Comparison of ENCODE assay signal across 2 cellular contexts in genomic region chr1:29239142-29239541, GRCh38.
TF ChIP-seq lines count a peak whose summit lies in the region.

No MANE protein-coding gene starts in this region.

TF ChIP-seq in HCT116, 20 proteins besides CTCF, POLR2A, EP300 and RAD21 (continued from another document):
- TF ChIP-seq SIN3A (IDR thresholded peaks at IDR 0.05; ENCODE audit: low read depth) (no peak), ATF3 (IDR thresholded peaks at IDR 0.05) (no peak), MAX (IDR thresholded peaks at IDR 0.05) (no peak; the same call in 1 of the 2 replicates), TCF7L2 (IDR thresholded peaks at IDR 0.05; ENCODE audit: borderline replicate concordance, extremely low read depth, insufficient read depth, insufficient read length) (no peak), JUND (IDR thresholded peaks at IDR 0.05) (no peak), POLR2AphosphoS5 (IDR thresholded peaks at IDR 0.05; ENCODE audit: low read depth, low read length) (no peak), EZH2 (IDR thresholded peaks at IDR 0.05) (no peak), ZFX (IDR thresholded peaks at IDR 0.05) (no peak), SP1 (IDR thresholded peaks at IDR 0.05; ENCODE audit: low read depth) (no peak; the same call in 1 of the 2 replicates), ZNF274 (IDR thresholded peaks at IDR 0.05; ENCODE audit: low read depth, low read length) (no peak)

TF ChIP-seq in WTC11, 78 proteins besides CTCF, POLR2A, EP300 and RAD21 (continued from another document):
- TF ChIP-seq, protein P1, sequence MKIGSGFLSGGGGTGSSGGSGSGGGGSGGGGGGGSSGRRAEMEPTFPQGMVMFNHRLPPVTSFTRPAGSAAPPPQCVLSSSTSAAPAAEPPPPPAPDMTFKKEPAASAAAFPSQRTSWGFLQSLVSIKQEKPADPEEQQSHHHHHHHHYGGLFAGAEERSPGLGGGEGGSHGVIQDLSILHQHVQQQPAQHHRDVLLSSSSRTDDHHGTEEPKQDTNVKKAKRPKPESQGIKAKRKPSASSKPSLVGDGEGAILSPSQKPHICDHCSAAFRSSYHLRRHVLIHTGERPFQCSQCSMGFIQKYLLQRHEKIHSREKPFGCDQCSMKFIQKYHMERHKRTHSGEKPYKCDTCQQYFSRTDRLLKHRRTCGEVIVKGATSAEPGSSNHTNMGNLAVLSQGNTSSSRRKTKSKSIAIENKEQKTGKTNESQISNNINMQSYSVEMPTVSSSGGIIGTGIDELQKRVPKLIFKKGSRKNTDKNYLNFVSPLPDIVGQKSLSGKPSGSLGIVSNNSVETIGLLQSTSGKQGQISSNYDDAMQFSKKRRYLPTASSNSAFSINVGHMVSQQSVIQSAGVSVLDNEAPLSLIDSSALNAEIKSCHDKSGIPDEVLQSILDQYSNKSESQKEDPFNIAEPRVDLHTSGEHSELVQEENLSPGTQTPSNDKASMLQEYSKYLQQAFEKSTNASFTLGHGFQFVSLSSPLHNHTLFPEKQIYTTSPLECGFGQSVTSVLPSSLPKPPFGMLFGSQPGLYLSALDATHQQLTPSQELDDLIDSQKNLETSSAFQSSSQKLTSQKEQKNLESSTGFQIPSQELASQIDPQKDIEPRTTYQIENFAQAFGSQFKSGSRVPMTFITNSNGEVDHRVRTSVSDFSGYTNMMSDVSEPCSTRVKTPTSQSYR (CRISPR knock-in tag; IDR thresholded peaks at IDR 0.05) = no peak
- TF ChIP-seq, protein P2, sequence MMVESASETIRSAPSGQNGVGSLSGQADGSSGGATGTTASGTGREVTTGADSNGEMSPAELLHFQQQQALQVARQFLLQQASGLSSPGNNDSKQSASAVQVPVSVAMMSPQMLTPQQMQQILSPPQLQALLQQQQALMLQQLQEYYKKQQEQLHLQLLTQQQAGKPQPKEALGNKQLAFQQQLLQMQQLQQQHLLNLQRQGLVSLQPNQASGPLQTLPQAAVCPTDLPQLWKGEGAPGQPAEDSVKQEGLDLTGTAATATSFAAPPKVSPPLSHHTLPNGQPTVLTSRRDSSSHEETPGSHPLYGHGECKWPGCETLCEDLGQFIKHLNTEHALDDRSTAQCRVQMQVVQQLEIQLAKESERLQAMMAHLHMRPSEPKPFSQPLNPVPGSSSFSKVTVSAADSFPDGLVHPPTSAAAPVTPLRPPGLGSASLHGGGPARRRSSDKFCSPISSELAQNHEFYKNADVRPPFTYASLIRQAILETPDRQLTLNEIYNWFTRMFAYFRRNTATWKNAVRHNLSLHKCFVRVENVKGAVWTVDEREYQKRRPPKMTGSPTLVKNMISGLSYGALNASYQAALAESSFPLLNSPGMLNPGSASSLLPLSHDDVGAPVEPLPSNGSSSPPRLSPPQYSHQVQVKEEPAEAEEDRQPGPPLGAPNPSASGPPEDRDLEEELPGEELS (CRISPR knock-in tag; IDR thresholded peaks at IDR 0.05) = no peak
- TF ChIP-seq IRF2 (CRISPR knock-in tag; IDR thresholded peaks at IDR 0.05; ENCODE audit: borderline replicate concordance, low read depth) = no peak
- TF ChIP-seq NR2C2 (CRISPR knock-in tag; IDR thresholded peaks at IDR 0.05) = no peak
- no peak for TF ChIP-seq PREB (CRISPR knock-in tag; IDR thresholded peaks at IDR 0.05; ENCODE audit: borderline replicate concordance)
- TF ChIP-seq FOXJ3 (CRISPR knock-in tag; IDR thresholded peaks at IDR 0.05; ENCODE audit: borderline replicate concordance) = no peak
- no peak for TF ChIP-seq NFE2L1 (CRISPR knock-in tag; IDR thresholded peaks at IDR 0.05)
- TF ChIP-seq ATF2 (CRISPR knock-in tag; IDR thresholded peaks at IDR 0.05; ENCODE audit: borderline replicate concordance, low read depth) = no peak
- no peak for TF ChIP-seq JUN (CRISPR knock-in tag; IDR thresholded peaks at IDR 0.05)
- TF ChIP-seq CREM (CRISPR knock-in tag; IDR thresholded peaks at IDR 0.05) = no peak
- TF ChIP-seq, protein P3, sequence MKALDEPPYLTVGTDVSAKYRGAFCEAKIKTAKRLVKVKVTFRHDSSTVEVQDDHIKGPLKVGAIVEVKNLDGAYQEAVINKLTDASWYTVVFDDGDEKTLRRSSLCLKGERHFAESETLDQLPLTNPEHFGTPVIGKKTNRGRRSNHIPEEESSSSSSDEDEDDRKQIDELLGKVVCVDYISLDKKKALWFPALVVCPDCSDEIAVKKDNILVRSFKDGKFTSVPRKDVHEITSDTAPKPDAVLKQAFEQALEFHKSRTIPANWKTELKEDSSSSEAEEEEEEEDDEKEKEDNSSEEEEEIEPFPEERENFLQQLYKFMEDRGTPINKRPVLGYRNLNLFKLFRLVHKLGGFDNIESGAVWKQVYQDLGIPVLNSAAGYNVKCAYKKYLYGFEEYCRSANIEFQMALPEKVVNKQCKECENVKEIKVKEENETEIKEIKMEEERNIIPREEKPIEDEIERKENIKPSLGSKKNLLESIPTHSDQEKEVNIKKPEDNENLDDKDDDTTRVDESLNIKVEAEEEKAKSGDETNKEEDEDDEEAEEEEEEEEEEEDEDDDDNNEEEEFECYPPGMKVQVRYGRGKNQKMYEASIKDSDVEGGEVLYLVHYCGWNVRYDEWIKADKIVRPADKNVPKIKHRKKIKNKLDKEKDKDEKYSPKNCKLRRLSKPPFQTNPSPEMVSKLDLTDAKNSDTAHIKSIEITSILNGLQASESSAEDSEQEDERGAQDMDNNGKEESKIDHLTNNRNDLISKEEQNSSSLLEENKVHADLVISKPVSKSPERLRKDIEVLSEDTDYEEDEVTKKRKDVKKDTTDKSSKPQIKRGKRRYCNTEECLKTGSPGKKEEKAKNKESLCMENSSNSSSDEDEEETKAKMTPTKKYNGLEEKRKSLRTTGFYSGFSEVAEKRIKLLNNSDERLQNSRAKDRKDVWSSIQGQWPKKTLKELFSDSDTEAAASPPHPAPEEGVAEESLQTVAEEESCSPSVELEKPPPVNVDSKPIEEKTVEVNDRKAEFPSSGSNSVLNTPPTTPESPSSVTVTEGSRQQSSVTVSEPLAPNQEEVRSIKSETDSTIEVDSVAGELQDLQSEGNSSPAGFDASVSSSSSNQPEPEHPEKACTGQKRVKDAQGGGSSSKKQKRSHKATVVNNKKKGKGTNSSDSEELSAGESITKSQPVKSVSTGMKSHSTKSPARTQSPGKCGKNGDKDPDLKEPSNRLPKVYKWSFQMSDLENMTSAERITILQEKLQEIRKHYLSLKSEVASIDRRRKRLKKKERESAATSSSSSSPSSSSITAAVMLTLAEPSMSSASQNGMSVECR (CRISPR knock-in tag; IDR thresholded peaks at IDR 0.05; ENCODE audit: borderline replicate concordance) = no peak
- TF ChIP-seq, protein P4, sequence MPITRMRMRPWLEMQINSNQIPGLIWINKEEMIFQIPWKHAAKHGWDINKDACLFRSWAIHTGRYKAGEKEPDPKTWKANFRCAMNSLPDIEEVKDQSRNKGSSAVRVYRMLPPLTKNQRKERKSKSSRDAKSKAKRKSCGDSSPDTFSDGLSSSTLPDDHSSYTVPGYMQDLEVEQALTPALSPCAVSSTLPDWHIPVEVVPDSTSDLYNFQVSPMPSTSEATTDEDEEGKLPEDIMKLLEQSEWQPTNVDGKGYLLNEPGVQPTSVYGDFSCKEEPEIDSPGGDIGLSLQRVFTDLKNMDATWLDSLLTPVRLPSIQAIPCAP (CRISPR knock-in tag; IDR thresholded peaks at IDR 0.05) = no peak
- TF ChIP-seq SP1 (CRISPR knock-in tag; conservative IDR thresholded peaks at IDR 0.05) = no peak
- no peak for TF ChIP-seq CBFB (CRISPR knock-in tag; IDR thresholded peaks at IDR 0.05; ENCODE audit: low read depth)
TF ChIP-seq in WTC11: peak in this region for 0.
